Comparison of ENCODE assay signal across 17 cellular contexts in the genomic region with DNA sequence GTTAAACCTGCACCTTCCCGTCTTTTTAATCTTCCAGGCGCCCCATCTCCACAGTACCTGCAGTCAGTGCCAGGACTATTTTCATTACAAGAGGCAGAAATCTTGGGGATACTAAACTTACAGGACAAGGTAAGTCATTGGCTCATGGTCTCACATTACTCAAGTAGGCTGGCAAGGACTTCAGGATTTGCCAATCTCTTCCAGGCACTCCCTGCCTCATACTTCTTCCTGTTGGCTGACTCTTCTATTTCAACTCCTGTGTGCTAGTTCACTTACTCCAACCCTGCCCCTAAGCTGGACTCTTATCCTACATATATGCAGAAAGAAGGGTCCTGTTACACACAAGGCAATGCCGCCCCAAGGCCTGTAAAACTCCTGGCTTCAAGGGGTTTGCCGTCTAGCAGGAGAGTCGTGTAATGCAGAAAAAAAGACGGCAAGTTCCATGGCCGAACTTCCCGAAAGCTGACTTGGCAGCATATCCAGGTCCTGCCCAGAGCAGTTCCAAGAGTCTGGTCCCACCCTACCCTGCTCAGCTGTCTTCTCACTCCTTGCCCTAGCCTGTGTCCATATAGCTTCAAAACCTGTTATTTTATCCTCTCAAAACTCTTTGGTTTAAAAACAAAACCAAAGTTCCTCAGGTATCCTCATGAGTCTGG. TPM values are rescaled to one million over a fixed set of nuclear protein-coding genes. Genes with fewer than 3 reads are reported as not detected.
DNase-seq lines count a peak whose midpoint lies in the region; ATAC-seq and TF ChIP-seq lines count a peak whose summit lies in the region.
"Had no signal": no experiment of that assay in that cellular context is flagged by ENCODE, and none has a peak within 500 bp of the region (broad histone marks: within the 10 kb centered on the region; RNA-seq: fewer than 3 reads in every experiment).

No MANE protein-coding gene starts in this region.

- no peak for TF ChIP-seq POLR2A in gastroesophageal sphincter (IDR thresholded peaks at IDR 0.05)

- no peak for TF ChIP-seq CTCF in gastroesophageal sphincter (IDR thresholded peaks at IDR 0.05)
- TF ChIP-seq CTCF in thoracic aorta (IDR thresholded peaks at IDR 0.05), result no peak
- TF ChIP-seq CTCF in neural progenitor cell (IDR thresholded peaks at IDR 0.05), result no peak

- H3K9me3 ChIP-seq in right cardiac atrium (ENCODE audit: control insufficient read depth, low read length) (no peaks in the 10 kb centered on the region), adipocyte (ENCODE audit: control insufficient read depth, low read length) (no peaks in the 10 kb centered on the region), gastroesophageal sphincter (no peaks in the 10 kb centered on the region), thoracic aorta (no peaks in the 10 kb centered on the region), neural progenitor cell (ENCODE audit: low read depth) (no peaks in the 10 kb centered on the region)
- H3K9me3 ChIP-seq: SJCRH30 had no signal

- peak in 1 of 3 donors; percentile 54 for DNase-seq in right cardiac atrium
- DNase-seq in Right ventricle myocardium superior, result no peak
- DNase-seq in adipocyte (ENCODE audit: low read depth), result peak; percentile 33
- DNase-seq in thoracic aorta (ENCODE audit: low spot score), result no peak
- no peak for DNase-seq in neural progenitor cell (ENCODE audit: low spot score)
- no peak for DNase-seq in NCI-H128 (lab: John Stamatoyannopoulos, UW; ENCODE audit: unreplicated experiment)
- DNase-seq: CD8-positive, alpha-beta T cell; kidney glomerular epithelial cell; NCI-H187 treated with DMSO at 0.1 percent for 48 hours; NCI-H774; SJCRH30; stimulated activated CD4-positive, alpha-beta T cell treated with anti-CD3 and anti-CD28 coated beads, Interleukin-4, amount 100 ng/mL, for 24 hours; stimulated activated naive CD8-positive, alpha-beta T cell treated with anti-CD3 and anti-CD28 coated beads, Interleukin-15, amount 100 ng/mL, for 72 hours had no signal

- 80% methylated on average over 8 of the region's 8 CpGs for WGBS in right cardiac atrium
- WGBS in gastroesophageal sphincter (ENCODE audit: low coverage in 1 of 2), 2 donors, result 60 to 82% methylated on average over 5 to 7 of the region's 8 CpGs

- no peak overlapping the region for H2AFZ ChIP-seq in neural progenitor cell (replicated peaks)
- H2AFZ ChIP-seq: parathyroid adenoma had no signal

- peaks cover 9% of the 10 kb centered on the region for H3K4me1 Mint-ChIP-seq in neural progenitor cell

- TF ChIP-seq EP300 in gastroesophageal sphincter (IDR thresholded peaks at IDR 0.05), result no peak

- H3K4me1 ChIP-seq in right cardiac atrium (ENCODE audit: control insufficient read depth, insufficient read depth, low read length) (peaks cover 7% of the 10 kb centered on the region), adipocyte (ENCODE audit: control insufficient read depth, insufficient read depth, low read length) (peaks cover 41% of the 10 kb centered on the region), gastroesophageal sphincter (peaks cover 6 to 25% (median 9%) of the 10 kb centered on the region in 3 donors), thoracic aorta (ENCODE audit: control insufficient read depth in 1 of 2, low read depth in 2 of 2) (peaks cover 17 to 30% of the 10 kb centered on the region in 2 donors), neural progenitor cell (no peaks in the 10 kb centered on the region)
- H3K4me1 ChIP-seq: SJCRH30 had no signal

- H3K9me3 Mint-ChIP-seq in neural progenitor cell, result no peaks in the 10 kb centered on the region
- H3K9me3 Mint-ChIP-seq: CD8-positive, alpha-beta T cell; stimulated activated naive CD8-positive, alpha-beta T cell treated with anti-CD3 and anti-CD28 coated beads, Interleukin-15, amount 100 ng/mL, for 72 hours; WTC11 had no signal

- no peaks in the 10 kb centered on the region for H3K36me3 Mint-ChIP-seq in neural progenitor cell
- H3K36me3 Mint-ChIP-seq: WTC11 had no signal

- H3K9ac ChIP-seq in adipocyte (ENCODE audit: low read length) (peak overlapping the region; percentile 48), neural progenitor cell (no peak overlapping the region)
- H3K9ac ChIP-seq: parathyroid adenoma had no signal

- no peaks in the 10 kb centered on the region for H3F3A ChIP-seq in neural progenitor cell (ENCODE audit: low read depth)

- H3K36me3 ChIP-seq in adipocyte (ENCODE audit: control insufficient read depth, insufficient read depth, low read length, severe bottlenecking), result no peaks in the 10 kb centered on the region
- H3K36me3 ChIP-seq in gastroesophageal sphincter, result no peaks in the 10 kb centered on the region
- H3K36me3 ChIP-seq in thoracic aorta, result no peaks in the 10 kb centered on the region
- H3K36me3 ChIP-seq in neural progenitor cell, result no peaks in the 10 kb centered on the region
- H3K36me3 ChIP-seq: SJCRH30 had no signal

- ATAC-seq in right cardiac atrium, result peak; percentile 64 to 67
- ATAC-seq in Right ventricle myocardium superior (ENCODE audit: poor library complexity), result no peak
- ATAC-seq in gastroesophageal sphincter, result peak; percentile 36
- peak; percentile 36 for ATAC-seq in thoracic aorta (ENCODE audit: insufficient number of reproducible peaks, low FRiP score, low read depth)
- no peak for ATAC-seq in GM21529 (IDR thresholded peaks at IDR 0.05; ENCODE audit: unreplicated experiment)
- ATAC-seq: CD8-positive, alpha-beta T cell; WTC11 had no signal

- intact Hi-C loops in right cardiac atrium (cut with DNase I) (no loop called here), Right ventricle myocardium superior (cut with DNase I) (no loop called here)

- no peak overlapping the region for H3K4me2 ChIP-seq in neural progenitor cell

- no peaks in the 10 kb centered on the region for H3K27me3 ChIP-seq in right cardiac atrium (ENCODE audit: control insufficient read depth, insufficient read depth)
- H3K27me3 ChIP-seq in adipocyte (replicated peaks; ENCODE audit: control insufficient read depth, insufficient read depth, low read length), result no peaks in the 10 kb centered on the region
- no peaks in the 10 kb centered on the region for H3K27me3 ChIP-seq in gastroesophageal sphincter
- H3K27me3 ChIP-seq in thoracic aorta (replicated peaks; ENCODE audit: insufficient read depth), result no peaks in the 10 kb centered on the region
- H3K27me3 ChIP-seq in neural progenitor cell, result no peaks in the 10 kb centered on the region
- H3K27me3 ChIP-seq: SJCRH30 had no signal

- no peak overlapping the region for H3K27ac Mint-ChIP-seq in neural progenitor cell
- H3K27ac Mint-ChIP-seq: WTC11 had no signal

- no peak overlapping the region for H3K27ac ChIP-seq in right cardiac atrium (ENCODE audit: low read length)
- H3K27ac ChIP-seq in gastroesophageal sphincter, result no peak overlapping the region
- no peak overlapping the region for H3K27ac ChIP-seq in thoracic aorta
- H3K27ac ChIP-seq in neural progenitor cell, result no peak overlapping the region
- H3K27ac ChIP-seq: parathyroid adenoma, SJCRH30 had no signal

- H3K79me2 ChIP-seq in neural progenitor cell (ENCODE audit: low read depth), result no peaks in the 10 kb centered on the region

- H3K4me3 Mint-ChIP-seq in neural progenitor cell, result no peak overlapping the region
- H3K4me3 Mint-ChIP-seq: CD8-positive, alpha-beta T cell; WTC11 had no signal

- H3K4me3 ChIP-seq in right cardiac atrium (ENCODE audit: low read length) (no peak overlapping the region), adipocyte (ENCODE audit: low read length) (peak overlapping the region; percentile 58), gastroesophageal sphincter (no peak overlapping the region), thoracic aorta (peak overlapping the region; percentile 24), neural progenitor cell (no peak overlapping the region)
- H3K4me3 ChIP-seq: SJCRH30 had no signal

- H3K27me3 Mint-ChIP-seq in neural progenitor cell (ENCODE audit: insufficient read depth, low read depth), result no peaks in the 10 kb centered on the region
- H3K27me3 Mint-ChIP-seq: stimulated activated naive CD8-positive, alpha-beta T cell treated with anti-CD3 and anti-CD28 coated beads, Interleukin-15, amount 100 ng/mL, for 72 hours had no signal

- no peaks in the 10 kb centered on the region for H4K20me1 ChIP-seq in neural progenitor cell (ENCODE audit: low read depth)

RNA-seq across cellular contexts. Expression of gene ERN1, which starts 14.8 kb away (rescaled TPM):
- total RNA-seq in right cardiac atrium, result 10 to 100 TPM in 2 of 4 donors, 1 to 10 TPM in 2; 8.9 to 11.4 (median 10.0) TPM
- polyA plus RNA-seq in right cardiac atrium, result 3.3 TPM
- total RNA-seq in Right ventricle myocardium superior, result 6.7 TPM
- 10 to 100 TPM in 3 of 4 donors, 1 to 10 TPM in 1; 8.4 to 12.8 (median 12.1) TPM for total RNA-seq in gastroesophageal sphincter
- 10 to 100 TPM; 13.0 to 22.7 TPM for total RNA-seq in thoracic aorta
- total RNA-seq in neural progenitor cell (ENCODE audit: low replicate concordance), result 2.4 and 4.3 TPM in 2 replicates

Comparison
In these comparisons a context has a peak if more than half of its experiments do, and no peak if none do; other contexts are left out.
1. ATAC-seq: peak in right cardiac atrium (2 of 2), gastroesophageal sphincter (single experiment) and thoracic aorta (single experiment); none in Right ventricle myocardium superior (single experiment) and GM21529 (single experiment).
2. H3K4me3 ChIP-seq: peak in adipocyte (single experiment) and thoracic aorta (single experiment); none in right cardiac atrium (single experiment), gastroesophageal sphincter (0 of 2) and neural progenitor cell (single experiment).